Comparison of ENCODE assay signal across 10 cellular contexts in the genomic region with DNA sequence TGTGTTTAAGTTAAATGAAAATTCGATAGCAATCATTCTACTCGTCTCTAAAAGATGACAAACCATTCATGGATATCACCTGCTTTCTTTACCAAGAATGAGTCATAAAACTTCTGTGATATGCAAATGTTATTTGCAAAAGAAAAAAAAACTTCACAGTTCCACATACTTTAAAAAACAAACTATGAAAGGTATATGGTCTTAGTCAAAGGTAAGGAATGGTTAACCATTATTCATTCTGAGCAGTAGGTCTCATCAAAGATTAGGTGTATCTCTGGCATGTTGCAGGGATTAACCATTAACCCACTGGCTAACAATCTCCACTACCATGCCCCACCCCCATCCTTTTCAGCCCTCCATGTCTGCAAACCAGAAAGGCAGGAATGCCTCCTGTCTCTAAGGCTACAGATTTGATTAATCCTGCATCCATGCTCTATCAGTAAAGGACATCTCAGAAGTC. TPM values are rescaled to one million over a fixed set of nuclear protein-coding genes. Genes with fewer than 3 reads are reported as not detected.
DNase-seq lines count a peak whose midpoint lies in the region; ATAC-seq and TF ChIP-seq lines count a peak whose summit lies in the region.
"Had no signal": no experiment of that assay in that cellular context is flagged by ENCODE, and none has a peak within 500 bp of the region (broad histone marks: within the 10 kb centered on the region; RNA-seq: fewer than 3 reads in every experiment).

No MANE protein-coding gene starts in this region.

- ATAC-seq in HG02981 (IDR thresholded peaks at IDR 0.05; ENCODE audit: unreplicated experiment) = peak; percentile 78

- H3K4ac ChIP-seq in trophoblast cell (ENCODE audit: low read depth, low read length) = no peak overlapping the region

- no peak overlapping the region for H2BK5ac ChIP-seq in trophoblast cell (ENCODE audit: low read depth, low read length, poor library complexity)

- H2BK120ac ChIP-seq in trophoblast cell (ENCODE audit: insufficient read depth, low read length, poor library complexity) = no peak overlapping the region

- TF ChIP-seq CTCF in osteoblast (IDR thresholded peaks at IDR 0.05; ENCODE audit: extremely low read depth, low read depth, low read length) = no peak

- no peaks in the 10 kb centered on the region for H3K36me3 ChIP-seq in trophoblast cell (ENCODE audit: control insufficient read depth in 1 of 2, insufficient read depth in 2 of 2, low read length in 2 of 2)
- peaks cover 27% of the 10 kb centered on the region for H3K36me3 ChIP-seq in osteoblast (ENCODE audit: insufficient read depth, low read length)

- H3K23ac ChIP-seq in trophoblast cell (ENCODE audit: low read length) = no peak overlapping the region

- H2BK12ac ChIP-seq in trophoblast cell (ENCODE audit: low read length) = no peak overlapping the region

- no peak overlapping the region for H3K27ac ChIP-seq in trophoblast cell (ENCODE audit: low read depth, low read length)
- no peak overlapping the region for H3K27ac ChIP-seq in osteoblast (ENCODE audit: low read depth, low read length)

- H2AFZ ChIP-seq in trophoblast cell (ENCODE audit: insufficient read depth, low read length, poor library complexity) (no peak overlapping the region), osteoblast (ENCODE audit: low read length) (no peak overlapping the region)

- H4K20me1 ChIP-seq in osteoblast (ENCODE audit: insufficient read depth, low read length) = peaks cover 86% of the 10 kb centered on the region

- no peak overlapping the region for H2AK5ac ChIP-seq in trophoblast cell (ENCODE audit: low read length)

- peaks cover 0 to 5% of the 10 kb centered on the region in 2 experiments for H3K4me1 ChIP-seq in trophoblast cell (ENCODE audit: control insufficient read depth in 1 of 2, insufficient read depth in 2 of 2, low read length in 2 of 2)
- peaks cover 9% of the 10 kb centered on the region for H3K4me1 ChIP-seq in osteoblast (ENCODE audit: insufficient read depth, low read length)

- H3K18ac ChIP-seq in trophoblast cell (ENCODE audit: low read length) = no peak overlapping the region

- no peaks in the 10 kb centered on the region for H3K79me1 ChIP-seq in trophoblast cell (ENCODE audit: low read length)

- WGBS in trophoblast cell (ENCODE audit: extremely low coverage, insufficient coverage, insufficient read length) = no CpG with 5 or more reads among the region's 2 CpGs

- H3K14ac ChIP-seq in trophoblast cell (ENCODE audit: low read length) = no peak overlapping the region

- H3K9me3 ChIP-seq in trophoblast cell (ENCODE audit: insufficient read depth, low read depth, low read length) = no peaks in the 10 kb centered on the region
- H3K9me3 ChIP-seq in osteoblast (ENCODE audit: low read depth, low read length) = no peaks in the 10 kb centered on the region

- H3K4me3 ChIP-seq in trophoblast cell (ENCODE audit: low read depth, low read length) (no peak overlapping the region), osteoblast (ENCODE audit: insufficient read depth, low read length) (no peak overlapping the region)

- H3K27me3 ChIP-seq in trophoblast cell (ENCODE audit: insufficient read depth, low read length) (no peaks in the 10 kb centered on the region), osteoblast (ENCODE audit: insufficient read depth, low read length) (no peaks in the 10 kb centered on the region)

- H3K4me2 ChIP-seq in trophoblast cell (ENCODE audit: low read length) (no peak overlapping the region), osteoblast (ENCODE audit: insufficient read depth, low read length) (no peak overlapping the region)

- H3K9ac ChIP-seq in trophoblast cell (ENCODE audit: low read length) = no peak overlapping the region

- no peak overlapping the region for H4K91ac ChIP-seq in trophoblast cell (ENCODE audit: low read depth, low read length)

- H3K79me2 ChIP-seq in trophoblast cell (ENCODE audit: control insufficient read depth, insufficient read depth, low read length, poor library complexity) (peaks cover 7% of the 10 kb centered on the region), osteoblast (ENCODE audit: insufficient read depth, low read length) (peaks cover 99% of the 10 kb centered on the region)

- DNase-seq in DMS 273 (lab: John Stamatoyannopoulos, UW; ENCODE audit: unreplicated experiment) (peak; percentile 22), DMS 273 treated with DMSO at 0.1 percent for 48 hours (lab: John Stamatoyannopoulos, UW) (no peak), SK-N-DZ (ENCODE audit: low spot score) (peak; percentile 73), trophoblast cell (peak; percentile 8 to 79), NCI-H1930 (lab: John Stamatoyannopoulos, UW) (no peak), osteoblast (ENCODE audit: insufficient read length, low spot score, missing footprints) (no peak)
- DNase-seq in activated CD4-positive, alpha-beta T cell treated with anti-CD3 and anti-CD28 coated beads, Interleukin-2, amount 50 U/mL, for 1 hour = no peak
- DNase-seq: 8988T, NCI-H1105 treated with DMSO at 0.1 percent for 48 hours had no signal

- H4K12ac ChIP-seq in trophoblast cell (ENCODE audit: low read depth, low read length) = no peak overlapping the region

- H4K8ac ChIP-seq in trophoblast cell (ENCODE audit: low read depth, low read length) = no peak overlapping the region

RNA-seq across cellular contexts. Expression of a gene that starts 44.4 kb away (rescaled TPM):
- polyA plus RNA-seq in SK-N-DZ (2014; cell fraction: cytosol; rRNA removed) = 0.41 and 0.59 TPM in 2 replicates
- 0.15 and 0.37 TPM in 2 replicates for polyA plus RNA-seq in SK-N-DZ (2014; cell fraction: nucleus; rRNA removed)
- 40.3 and 40.4 TPM in 2 replicates for polyA plus RNA-seq in trophoblast cell (2013)
- 122 and 131 TPM in 2 replicates for total RNA-seq in osteoblast

Comparison
In these comparisons a context has a peak if more than half of its experiments do, and no peak if none do; other contexts are left out.
1. DNase-seq: peak in DMS 273 (single experiment), SK-N-DZ (single experiment) and trophoblast cell (2 of 2); none in DMS 273 treated with DMSO at 0.1 percent for 48 hours (single experiment), NCI-H1930 (0 of 2), activated CD4-positive, alpha-beta T cell treated with anti-CD3 and anti-CD28 coated beads, Interleukin-2, amount 50 U/mL, for 1 hour (single experiment) and osteoblast (single experiment).